ENCODE assay signal across 8 cellular contexts in the genomic region with DNA sequence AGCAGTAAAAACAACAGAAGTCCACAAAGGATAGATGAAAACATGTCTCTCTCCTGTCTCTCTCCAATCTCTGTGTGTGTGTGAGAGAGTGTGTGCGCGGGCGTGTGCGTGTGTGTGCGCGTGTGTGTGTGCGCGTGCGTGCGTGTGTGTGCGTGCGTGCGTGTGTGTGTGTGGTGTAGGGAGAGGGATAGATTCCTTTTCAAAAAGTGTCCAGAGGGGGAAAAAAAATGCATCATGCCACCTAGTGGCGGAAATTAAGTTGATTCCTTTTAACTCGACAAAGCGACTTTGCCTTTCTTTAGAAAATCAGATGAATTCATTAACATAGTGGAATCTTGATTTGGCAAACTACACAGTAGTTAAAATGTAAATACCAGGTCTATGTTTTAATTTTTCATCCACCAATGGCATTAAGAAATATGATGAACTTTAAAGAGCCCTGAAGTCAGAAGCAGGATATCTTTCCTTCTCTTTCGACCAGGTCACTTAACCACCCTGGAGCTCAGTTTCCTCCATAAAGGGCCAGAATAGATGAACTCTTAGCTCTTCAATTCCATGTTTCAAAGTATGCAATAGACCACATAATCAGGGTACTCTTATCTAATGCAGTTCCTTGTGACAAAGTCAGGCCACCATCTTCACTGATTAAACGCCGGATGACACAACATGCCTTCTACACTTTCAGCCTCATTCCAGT.
DNase-seq lines count a peak whose midpoint lies in the region; ATAC-seq and TF ChIP-seq lines count a peak whose summit lies in the region.

No MANE protein-coding gene starts in this region.

- no peaks in the 10 kb centered on the region for H3K9me3 ChIP-seq in left ventricle myocardium inferior (replicated peaks)

- peaks cover 40% of the 10 kb centered on the region for H3K27me3 Mint-ChIP-seq in progenitor cell of endocrine pancreas

- ATAC-seq in GM18870 (IDR thresholded peaks at IDR 0.05; ENCODE audit: unreplicated experiment), result no peak

- H3K27ac Mint-ChIP-seq in progenitor cell of endocrine pancreas, result peak overlapping the region; percentile 88

- peak overlapping the region; percentile 25 for H3K4me3 ChIP-seq in HFF-Myc (replicated peaks; ENCODE audit: low read depth, low read length)
- H3K4me3 ChIP-seq in left ventricle myocardium inferior, result peak overlapping the region; percentile 59

- H3K36me3 Mint-ChIP-seq in progenitor cell of endocrine pancreas (ENCODE audit: insufficient read depth), result no peaks in the 10 kb centered on the region

- H3K36me3 ChIP-seq in left ventricle myocardium inferior, result no peaks in the 10 kb centered on the region

- H3K9me3 Mint-ChIP-seq in progenitor cell of endocrine pancreas (ENCODE audit: low read depth), result no peaks in the 10 kb centered on the region

- H3K4me1 ChIP-seq in left ventricle myocardium inferior, result peaks cover 20% of the 10 kb centered on the region

- DNase-seq in EH (ENCODE audit: low read depth) (peak; percentile 72), HFF-Myc (ENCODE audit: extremely low read depth, low read depth) (peak; percentile 46), NCI-H345 (lab: John Stamatoyannopoulos, UW) (peak; percentile 24), amniotic epithelial cell (ENCODE audit: low read depth) (peak; percentile 85), left ventricle myocardium inferior (peak; percentile 60), progenitor cell of endocrine pancreas (ENCODE audit: low spot score, unreplicated experiment) (peak; percentile 34)
- DNase-seq in effector CD4-positive, alpha-beta T cell, result no peak

- peak overlapping the region; percentile 72 for H3K4me3 Mint-ChIP-seq in progenitor cell of endocrine pancreas (ENCODE audit: low read depth)

- TF ChIP-seq CTCF in HFF-Myc (IDR thresholded peaks at IDR 0.05; ENCODE audit: low read depth, low read length, missing control alignments) (peak; percentile 35), left ventricle myocardium inferior (IDR thresholded peaks at IDR 0.05; ENCODE audit: borderline replicate concordance) (peak; percentile 62), progenitor cell of endocrine pancreas (IDR thresholded peaks at IDR 0.05; ENCODE audit: unreplicated experiment) (peak; percentile 64)

- intact Hi-C loops in left ventricle myocardium inferior (cut with micrococcal nuclease), result no loop called here

- no peaks in the 10 kb centered on the region for H3K27me3 ChIP-seq in left ventricle myocardium inferior (ENCODE audit: low read depth)

- H3K27ac ChIP-seq in left ventricle myocardium inferior (replicated peaks), result peak overlapping the region; percentile 56

- peaks cover 5% of the 10 kb centered on the region for H3K4me1 Mint-ChIP-seq in progenitor cell of endocrine pancreas (ENCODE audit: low read depth)
